Comparison of ENCODE assay signal across 12 cellular contexts in genomic region chr17:859461-860195, GRCh38.
DNase-seq lines count a peak whose midpoint lies in the region; ATAC-seq and TF ChIP-seq lines count a peak whose summit lies in the region.
"Had no signal": no experiment of that assay in that cellular context is flagged by ENCODE, and none has a peak within 500 bp of the region (broad histone marks: within the 10 kb centered on the region; RNA-seq: fewer than 3 reads in every experiment).

No MANE protein-coding gene starts in this region.

- DNase-seq in NCI-H82 (lab: John Stamatoyannopoulos, UW), result peak; percentile 89
- no peak for DNase-seq in tibial nerve (ENCODE audit: low spot score in 2 of 2)
- no peak for DNase-seq in MM.1S
- DNase-seq in ascending aorta (ENCODE audit: low spot score in 2 of 2), result no peak
- DNase-seq: foreskin melanocyte; nucleus accumbens; stimulated activated CD8-positive, alpha-beta memory T cell treated with anti-CD3 and anti-CD28 coated beads, Interleukin-4, amount 100 ng/mL, for 48 hours had no signal

- H3K4me2 ChIP-seq in MM.1S (ENCODE audit: low read depth, low read length), result no peak overlapping the region

- H3K9me2 ChIP-seq in MM.1S (replicated peaks; ENCODE audit: insufficient read depth, low read length), result no peaks in the 10 kb centered on the region

- no peak overlapping the region for H2AFZ ChIP-seq in MM.1S (ENCODE audit: low read length)

- TF ChIP-seq CTCF in tibial nerve (IDR thresholded peaks at IDR 0.05) (no peak), MM.1S (IDR thresholded peaks at IDR 0.05; ENCODE audit: low read length) (no peak), ascending aorta (IDR thresholded peaks at IDR 0.05) (no peak)

- peak overlapping the region; percentile 77 for H3K27ac ChIP-seq in muscle layer of colon (ENCODE audit: low read depth, low read length)
- H3K27ac ChIP-seq in tibial nerve, result peak overlapping the region; percentile 20 to 75 (median 56)
- no peak overlapping the region for H3K27ac ChIP-seq in MM.1S (ENCODE audit: low read length)
- peak overlapping the region in 1 of 2 donors; percentile 53 for H3K27ac ChIP-seq in ascending aorta
- H3K27ac ChIP-seq: VCaP had no signal

- 48% methylated on average over 14 of the region's 14 CpGs for WGBS in tibial nerve, 2 donors

- H3K4me1 ChIP-seq in muscle layer of colon (ENCODE audit: insufficient read depth, low read length) (peaks cover 43% of the 10 kb centered on the region), tibial nerve (peaks cover 0 to 41% (median 0%) of the 10 kb centered on the region in 4 donors), MM.1S (ENCODE audit: low read length) (no peaks in the 10 kb centered on the region), ascending aorta (peaks cover 0 to 14% of the 10 kb centered on the region in 2 donors)

- H3K27me3 ChIP-seq in muscle layer of colon (ENCODE audit: control insufficient read depth in 1 of 2, insufficient read depth in 2 of 2, low read length in 2 of 2), result no peaks in the 10 kb centered on the region
- no peaks in the 10 kb centered on the region for H3K27me3 ChIP-seq in tibial nerve
- H3K27me3 ChIP-seq in MM.1S (replicated peaks; ENCODE audit: insufficient read depth, low read length), result peaks cover 96% of the 10 kb centered on the region
- no peaks in the 10 kb centered on the region for H3K27me3 ChIP-seq in ascending aorta

- intact Hi-C loops in ascending aorta (cut with DNase I), result no loop called here

- H3K4me3 ChIP-seq in muscle layer of colon (ENCODE audit: low read depth in 1 of 2, low read length in 2 of 2) (peak overlapping the region in 1 of 2 donors; percentile 17), tibial nerve (no peak overlapping the region), MM.1S (ENCODE audit: low read length) (no peak overlapping the region), ascending aorta (no peak overlapping the region)

- TF ChIP-seq EP300 in tibial nerve (IDR thresholded peaks at IDR 0.05), result no peak

- peaks cover 6% of the 10 kb centered on the region for H3K36me3 ChIP-seq in muscle layer of colon (ENCODE audit: insufficient read depth, low read length)
- no peaks in the 10 kb centered on the region for H3K36me3 ChIP-seq in tibial nerve
- H3K36me3 ChIP-seq in MM.1S (replicated peaks; ENCODE audit: insufficient read depth, low read length), result no peaks in the 10 kb centered on the region
- H3K36me3 ChIP-seq in ascending aorta, result no peaks in the 10 kb centered on the region

- peak overlapping the region; percentile 8 for H3K9ac ChIP-seq in muscle layer of colon (ENCODE audit: low read length)
- no peak overlapping the region for H3K9ac ChIP-seq in MM.1S (ENCODE audit: low read length)

- no peaks in the 10 kb centered on the region for H3K79me2 ChIP-seq in MM.1S (ENCODE audit: low read length)

- no peak for TF ChIP-seq POLR2A in tibial nerve (IDR thresholded peaks at IDR 0.05)

- ATAC-seq in esophagus mucosa (peak; percentile 66), GM21515 (IDR thresholded peaks at IDR 0.05; ENCODE audit: unreplicated experiment) (no peak), HG02981 (IDR thresholded peaks at IDR 0.05; ENCODE audit: unreplicated experiment) (no peak)

- no peaks in the 10 kb centered on the region for H4K20me1 ChIP-seq in MM.1S (ENCODE audit: insufficient read depth, low read length)

- H3K9me3 ChIP-seq in muscle layer of colon (ENCODE audit: low read length), result no peaks in the 10 kb centered on the region
- H3K9me3 ChIP-seq in tibial nerve, result no peaks in the 10 kb centered on the region
- no peaks in the 10 kb centered on the region for H3K9me3 ChIP-seq in MM.1S (replicated peaks; ENCODE audit: insufficient read depth, low read length)
- no peaks in the 10 kb centered on the region for H3K9me3 ChIP-seq in ascending aorta

- H3F3A ChIP-seq in MM.1S (ENCODE audit: insufficient read depth, low read length), result no peaks in the 10 kb centered on the region
